Comparison of ENCODE assay signal across 1 cellular context in genomic region chr16:16033208-16033717, GRCh38.
TF ChIP-seq lines count a peak whose summit lies in the region.

No MANE protein-coding gene starts in this region.

TF ChIP-seq in HepG2, 621 proteins besides CTCF, POLR2A, EP300 and RAD21 (continued from another document):
- TF ChIP-seq STAT6 (CRISPR knock-in tag; IDR thresholded peaks at IDR 0.05; ENCODE audit: borderline replicate concordance), result no peak
- TF ChIP-seq ZNF510 (CRISPR knock-in tag; IDR thresholded peaks at IDR 0.05; ENCODE audit: low read depth), result no peak
- no peak for TF ChIP-seq ZNF205 (CRISPR knock-in tag; IDR thresholded peaks at IDR 0.05)
- TF ChIP-seq ZNF709 (CRISPR knock-in tag; IDR thresholded peaks at IDR 0.05), result no peak
- TF ChIP-seq MIXL1 (CRISPR knock-in tag; IDR thresholded peaks at IDR 0.05), result no peak
- no peak for TF ChIP-seq ZBTB43 (CRISPR knock-in tag; conservative IDR thresholded peaks at IDR 0.05)
- no peak for TF ChIP-seq NR2F2 (IDR thresholded peaks at IDR 0.05; ENCODE audit: borderline replicate concordance, low read depth)
- TF ChIP-seq U2AF2 (IDR thresholded peaks at IDR 0.05; ENCODE audit: low read depth, low read length), result no peak
- TF ChIP-seq RERE (CRISPR knock-in tag; IDR thresholded peaks at IDR 0.05; ENCODE audit: low read depth), result no peak
- no peak for TF ChIP-seq ZBTB2 (CRISPR knock-in tag; IDR thresholded peaks at IDR 0.05; ENCODE audit: low read depth)
